9 cellular contexts compared by ENCODE assay signal in the genomic region with DNA sequence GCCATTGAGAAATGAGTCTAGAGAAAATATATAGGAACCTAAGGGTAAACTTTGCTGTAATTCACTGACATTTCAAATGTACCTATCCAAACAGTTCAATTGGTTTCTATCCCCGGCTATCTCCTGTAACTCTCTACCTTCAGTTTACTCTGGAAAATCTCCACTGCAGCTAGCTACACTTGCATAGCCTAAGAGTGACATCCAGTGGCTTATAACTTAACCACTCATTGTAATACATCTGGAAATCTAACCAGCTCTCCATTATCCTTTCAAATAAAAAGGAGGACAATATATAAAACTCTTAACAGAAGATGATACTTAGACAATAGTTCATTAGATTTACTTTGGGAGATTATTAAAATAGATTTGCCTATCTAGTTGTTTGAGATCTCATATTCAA. TPM values are rescaled to one million over a fixed set of nuclear protein-coding genes. Genes with fewer than 3 reads are reported as not detected.
A peak's percentile ranks its signal among the peaks of the same experiment; 100 is the strongest.
DNase-seq lines count a peak whose midpoint lies in the region; ATAC-seq and TF ChIP-seq lines count a peak whose summit lies in the region.
"Had no signal": no experiment of that assay in that cellular context is flagged by ENCODE, and none has a peak within 500 bp of the region (broad histone marks: within the 10 kb centered on the region; RNA-seq: fewer than 3 reads in every experiment).

No MANE protein-coding gene starts in this region.

- no peaks in the 10 kb centered on the region for H3K9me2 ChIP-seq in hepatocyte (replicated peaks; ENCODE audit: insufficient read depth)

- WGBS in hepatocyte (ENCODE audit: low lambda C conversion rate, missing lambda C conversion rate), result 7% methylated on average over 1 of the region's 1 CpG
- WGBS in aorta, 2 donors, result 5 to 6% methylated on average over 1 of the region's 1 CpG

- TF ChIP-seq CTCF in WTC11 (IDR thresholded peaks at IDR 0.05), result no peak
- peak; percentile 73 for TF ChIP-seq CTCF in hepatocyte (IDR thresholded peaks at IDR 0.05; ENCODE audit: poor library complexity)

- peaks cover 0 to under 1% of the 10 kb centered on the region in 2 donors for H3K9me3 Mint-ChIP-seq in activated T-cell treated with anti-CD3 and anti-CD28 coated beads, Interleukin-2, amount 50 U/mL, for 72 hours
- H3K9me3 Mint-ChIP-seq in activated T-cell treated with anti-CD3 and anti-CD28 coated beads, Interleukin-2, amount 50 U/mL, for 24 hours, result no peaks in the 10 kb centered on the region
- H3K9me3 Mint-ChIP-seq in WTC11, result no peaks in the 10 kb centered on the region; the same call in 1 of the 2 replicates
- no peaks in the 10 kb centered on the region for H3K9me3 Mint-ChIP-seq in natural killer cell treated with Interleukin-12 subunit alpha and Interleukin-12 subunit beta and Interleukin-15 and Interleukin-18, amount 100 ng/mL, for 72 hours

- ATAC-seq in activated T-cell treated with anti-CD3 and anti-CD28 coated beads, Interleukin-2, amount 50 U/mL, for 72 hours (replicated peaks in 1 of 2), result no peak
- peak; percentile 72 for ATAC-seq in WTC11
- peak; percentile 64 for ATAC-seq in aorta (ENCODE audit: low FRiP score)
- ATAC-seq in natural killer cell treated with Interleukin-12 subunit alpha and Interleukin-12 subunit beta and Interleukin-15 and Interleukin-18, amount 100 ng/mL, for 72 hours, result no peak

- peak overlapping the region; percentile 10 for H3K27ac Mint-ChIP-seq in activated T-cell treated with anti-CD3 and anti-CD28 coated beads, Interleukin-2, amount 50 U/mL, for 72 hours
- H3K27ac Mint-ChIP-seq in activated T-cell treated with anti-CD3 and anti-CD28 coated beads, Interleukin-2, amount 50 U/mL, for 24 hours, result no peak overlapping the region
- no peak overlapping the region for H3K27ac Mint-ChIP-seq in WTC11
- H3K27ac Mint-ChIP-seq in natural killer cell treated with Interleukin-12 subunit alpha and Interleukin-12 subunit beta and Interleukin-15 and Interleukin-18, amount 100 ng/mL, for 72 hours, result no peak overlapping the region

- peaks cover 68% of the 10 kb centered on the region for H3K27me3 Mint-ChIP-seq in activated T-cell treated with anti-CD3 and anti-CD28 coated beads, Interleukin-2, amount 50 U/mL, for 72 hours (ENCODE audit: low read depth)
- H3K27me3 Mint-ChIP-seq in activated T-cell treated with anti-CD3 and anti-CD28 coated beads, Interleukin-2, amount 50 U/mL, for 24 hours, result peaks cover 83% of the 10 kb centered on the region
- H3K27me3 Mint-ChIP-seq in WTC11 (ENCODE audit: low read depth), result no peaks in the 10 kb centered on the region
- H3K27me3 Mint-ChIP-seq in natural killer cell treated with Interleukin-12 subunit alpha and Interleukin-12 subunit beta and Interleukin-15 and Interleukin-18, amount 100 ng/mL, for 72 hours, result peaks cover 50 to 61% of the 10 kb centered on the region in 2 donors

- H3K4me1 ChIP-seq in hepatocyte (ENCODE audit: insufficient read depth) (no peaks in the 10 kb centered on the region), aorta (ENCODE audit: control insufficient read depth in 1 of 2, insufficient read depth in 2 of 2, low read length in 2 of 2) (no peaks in the 10 kb centered on the region)

- H4K20me1 ChIP-seq in hepatocyte (ENCODE audit: insufficient read depth, poor library complexity, severe bottlenecking), result no peaks in the 10 kb centered on the region

- intact Hi-C loops in aorta (cut with DNase I), result loop anchor here in 1 of 2 donors (5.0 to 10.0 kb wide), 3 partner anchors 244 to 854 kb away; a partner anchor contains a TSS

- peaks cover 29% of the 10 kb centered on the region for H3K4me1 Mint-ChIP-seq in activated T-cell treated with anti-CD3 and anti-CD28 coated beads, Interleukin-2, amount 50 U/mL, for 72 hours (ENCODE audit: low read depth)
- H3K4me1 Mint-ChIP-seq in activated T-cell treated with anti-CD3 and anti-CD28 coated beads, Interleukin-2, amount 50 U/mL, for 24 hours (ENCODE audit: low read depth), result peaks cover 21% of the 10 kb centered on the region
- H3K4me1 Mint-ChIP-seq in WTC11, result peaks cover 10% of the 10 kb centered on the region
- no peaks in the 10 kb centered on the region for H3K4me1 Mint-ChIP-seq in natural killer cell treated with Interleukin-12 subunit alpha and Interleukin-12 subunit beta and Interleukin-15 and Interleukin-18, amount 100 ng/mL, for 72 hours (ENCODE audit: low read depth in 2 of 2)

- H3K27me3 ChIP-seq in hepatocyte (peaks cover 3% of the 10 kb centered on the region), aorta (ENCODE audit: control insufficient read depth in 1 of 2, insufficient read depth in 2 of 2, low read length in 1 of 2) (no peaks in the 10 kb centered on the region)

- no peaks in the 10 kb centered on the region for H3K36me3 ChIP-seq in hepatocyte (replicated peaks; ENCODE audit: insufficient read depth, low read depth)
- H3K36me3 ChIP-seq in aorta (ENCODE audit: control insufficient read depth in 1 of 2, insufficient read depth in 2 of 2, low read length in 1 of 2), result no peaks in the 10 kb centered on the region

- H3K4me3 Mint-ChIP-seq in activated T-cell treated with anti-CD3 and anti-CD28 coated beads, Interleukin-2, amount 50 U/mL, for 72 hours, result no peak overlapping the region
- no peak overlapping the region for H3K4me3 Mint-ChIP-seq in activated T-cell treated with anti-CD3 and anti-CD28 coated beads, Interleukin-2, amount 50 U/mL, for 24 hours
- no peak overlapping the region for H3K4me3 Mint-ChIP-seq in WTC11
- no peak overlapping the region for H3K4me3 Mint-ChIP-seq in natural killer cell treated with Interleukin-12 subunit alpha and Interleukin-12 subunit beta and Interleukin-15 and Interleukin-18, amount 100 ng/mL, for 72 hours

- H2AFZ ChIP-seq in hepatocyte, result no peak overlapping the region

- POLR2A ChIA-PET in WTC11 (lab: Charles Lee), result no interaction called here

- H3K9me3 ChIP-seq in hepatocyte (ENCODE audit: low read depth) (no peaks in the 10 kb centered on the region), aorta (ENCODE audit: control insufficient read depth, low read length) (no peaks in the 10 kb centered on the region)

- no peak for DNase-seq in activated T-cell treated with anti-CD3 and anti-CD28 coated beads, Interleukin-2, amount 50 U/mL, for 72 hours
- DNase-seq in activated T-cell treated with anti-CD3 and anti-CD28 coated beads, Interleukin-2, amount 50 U/mL, for 24 hours, result no peak
- DNase-seq in WTC11 (ENCODE audit: low spot score), result no peak
- peak; percentile 72 for DNase-seq in hepatocyte (ENCODE audit: low spot score)
- no peak for DNase-seq in aorta
- DNase-seq in effector CD4-positive, alpha-beta T cell, result no peak
- no peak for DNase-seq in activated CD8-positive, alpha-beta memory T cell treated with anti-CD3 and anti-CD28 coated beads, Interleukin-2, amount 50 U/mL, for 48 hours
- DNase-seq in natural killer cell treated with Interleukin-12 subunit alpha and Interleukin-12 subunit beta and Interleukin-15 and Interleukin-18, amount 100 ng/mL, for 72 hours (ENCODE audit: low spot score), result no peak
- DNase-seq: hypothalamus had no signal

- CTCF ChIA-PET in WTC11 (lab: Charles Lee), result interaction anchor here (0.8 to 1.5 kb wide), 8 partner anchors 33 to 601 kb away, joined by 3 to 8 read pairs (median 3); no protein-coding TSS in a partner anchor

- no peak overlapping the region for H3K4me3 ChIP-seq in hepatocyte
- no peak overlapping the region for H3K4me3 ChIP-seq in aorta (ENCODE audit: low read length in 2 of 2)

- H3K79me2 ChIP-seq in hepatocyte, result no peaks in the 10 kb centered on the region

- no peaks in the 10 kb centered on the region for H3K36me3 Mint-ChIP-seq in activated T-cell treated with anti-CD3 and anti-CD28 coated beads, Interleukin-2, amount 50 U/mL, for 72 hours (ENCODE audit: insufficient read depth in 2 of 2)
- no peaks in the 10 kb centered on the region for H3K36me3 Mint-ChIP-seq in activated T-cell treated with anti-CD3 and anti-CD28 coated beads, Interleukin-2, amount 50 U/mL, for 24 hours (ENCODE audit: low read depth)
- no peaks in the 10 kb centered on the region for H3K36me3 Mint-ChIP-seq in WTC11
- H3K36me3 Mint-ChIP-seq in natural killer cell treated with Interleukin-12 subunit alpha and Interleukin-12 subunit beta and Interleukin-15 and Interleukin-18, amount 100 ng/mL, for 72 hours, result no peaks in the 10 kb centered on the region

- no peak overlapping the region for H3K27ac ChIP-seq in hepatocyte
- no peak overlapping the region for H3K27ac ChIP-seq in aorta (ENCODE audit: low read depth in 1 of 2, low read length in 2 of 2)

- no peak overlapping the region for H3K4me2 ChIP-seq in hepatocyte

TF ChIP-seq in WTC11, 78 proteins besides CTCF, POLR2A, EP300 and RAD21 (continues in another document):
- TF ChIP-seq MYBL2 (CRISPR knock-in tag; IDR thresholded peaks at IDR 0.05), result no peak
- TF ChIP-seq ETV6 (CRISPR knock-in tag; IDR thresholded peaks at IDR 0.05), result no peak
- TF ChIP-seq FOXP1 (CRISPR knock-in tag; IDR thresholded peaks at IDR 0.05; ENCODE audit: borderline replicate concordance), result no peak

RNA-seq across cellular contexts. Expression of a gene that starts 35.3 kb away (rescaled TPM):
- total RNA-seq in activated T-cell treated with anti-CD3 and anti-CD28 coated beads, Interleukin-2, amount 50 U/mL, for 72 hours, result 10 to 100 TPM; 28.7 to 50.6 TPM
- 31.9 to 35.1 TPM (median 33.6 TPM) in 3 replicates for total RNA-seq in WTC11 (2021)
- 16.7 and 27.3 TPM in 2 replicates for total RNA-seq in hepatocyte
- polyA plus RNA-seq in hepatocyte, result 17.9 and 18.4 TPM in 2 replicates
- 1 to 10 TPM; 5.4 to 6.4 TPM for total RNA-seq in aorta
- 1 to 10 TPM; 3.9 to 4.6 TPM for polyA plus RNA-seq in aorta
- total RNA-seq in natural killer cell treated with Interleukin-12 subunit alpha and Interleukin-12 subunit beta and Interleukin-15 and Interleukin-18, amount 100 ng/mL, for 72 hours, result 10 to 100 TPM; 32.8 to 70.8 TPM

Comparison
In these comparisons a context has a peak if more than half of its experiments do, and no peak if none do; other contexts are left out.
1. ATAC-seq: peak in WTC11 (single experiment) and aorta (single experiment); none in activated T-cell treated with anti-CD3 and anti-CD28 coated beads, Interleukin-2, amount 50 U/mL, for 72 hours (0 of 2) and natural killer cell treated with Interleukin-12 subunit alpha and Interleukin-12 subunit beta and Interleukin-15 and Interleukin-18, amount 100 ng/mL, for 72 hours (0 of 2).